ENCODE assay signal across 22 cellular contexts in the genomic region with DNA sequence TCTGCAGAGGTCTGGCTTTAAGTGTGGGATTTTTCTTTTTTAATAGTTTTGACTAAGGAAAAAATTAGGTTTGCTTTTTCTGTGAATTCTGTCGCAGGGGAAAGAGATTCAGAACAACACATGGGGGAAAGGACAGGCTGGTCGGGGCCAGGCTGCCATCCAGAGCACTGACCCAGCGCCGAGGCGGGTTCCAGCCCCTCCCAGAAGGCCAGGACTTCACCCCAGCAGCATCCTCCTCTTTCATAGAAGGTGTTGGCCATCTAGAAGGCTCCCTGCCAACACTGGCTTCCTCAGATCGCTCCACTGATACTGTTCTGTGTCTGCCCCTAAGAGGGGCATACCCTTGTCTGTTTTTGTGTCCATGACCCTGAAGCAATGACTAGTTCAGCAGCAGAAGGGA.
DNase-seq lines count a peak whose midpoint lies in the region.
"Had no signal": no experiment of that assay in that cellular context is flagged by ENCODE, and none has a peak within 500 bp of the region (broad histone marks: within the 10 kb centered on the region; RNA-seq: fewer than 3 reads in every experiment).

No MANE protein-coding gene starts in this region.

- H3K9me3 Mint-ChIP-seq in activated naive CD4-positive, alpha-beta T cell treated with anti-CD3 and anti-CD28 coated beads, Interleukin-2, amount 50 U/mL, for 24 hours, result no peaks in the 10 kb centered on the region
- peaks cover 2% of the 10 kb centered on the region for H3K9me3 Mint-ChIP-seq in activated naive CD4-positive, alpha-beta T cell treated with anti-CD3 and anti-CD28 coated beads for 36 hours
- no peaks in the 10 kb centered on the region for H3K9me3 Mint-ChIP-seq in dendritic cell treated with granulocyte-macrophage colony-stimulating factor and Interleukin-4, amounts not matched to agents 40 ng/mL and 50 ng/mL, for 4 days
- peaks cover 9% of the 10 kb centered on the region for H3K9me3 Mint-ChIP-seq in activated T-helper 1 cell treated with anti-CD3 and anti-CD28 coated beads, Interleukin-12 subunit alpha, Interleukin-12 subunit beta, Interleukin-2, Interleukin-4 antibody, amounts not matched to agents 30 ng/mL and 10 ng/mL and 1 ng/mL, durations not matched to agents 14 hours and 24 hours and 36 hours

- peak overlapping the region; percentile 43 for H2BK12ac ChIP-seq in trophoblast cell (ENCODE audit: low read length)

- H3K14ac ChIP-seq in trophoblast cell (ENCODE audit: low read length), result no peak overlapping the region

- H3K9ac ChIP-seq in trophoblast cell (ENCODE audit: low read length), result no peak overlapping the region
- H3K9ac ChIP-seq: parathyroid adenoma had no signal

- no peak overlapping the region for H3K18ac ChIP-seq in trophoblast cell (ENCODE audit: low read length)

- no peak overlapping the region for H3K23ac ChIP-seq in trophoblast cell (ENCODE audit: low read length)

- H3K79me1 ChIP-seq in trophoblast cell (ENCODE audit: low read length), result no peaks in the 10 kb centered on the region

- H3K79me2 ChIP-seq in trophoblast cell (ENCODE audit: control insufficient read depth, insufficient read depth, low read length, poor library complexity), result no peaks in the 10 kb centered on the region

- intact Hi-C loops in activated naive CD4-positive, alpha-beta T cell treated with anti-CD3 and anti-CD28 coated beads for 36 hours (cut with micrococcal nuclease), result loop anchor here (5.0 kb wide), 2 partner anchors 41 to 94 kb away; no protein-coding TSS in a partner anchor
- intact Hi-C loops in dendritic cell treated with granulocyte-macrophage colony-stimulating factor and Interleukin-4, amounts not matched to agents 40 ng/mL and 50 ng/mL, for 4 days (cut with micrococcal nuclease), result no loop called here
- intact Hi-C loops in activated T-helper 1 cell treated with anti-CD3 and anti-CD28 coated beads, Interleukin-12 subunit alpha, Interleukin-12 subunit beta, Interleukin-2, Interleukin-4 antibody, amounts not matched to agents 30 ng/mL and 10 ng/mL and 1 ng/mL, durations not matched to agents 14 hours and 24 hours and 36 hours (cut with micrococcal nuclease), result no loop called here

- H3K4me1 Mint-ChIP-seq in activated naive CD4-positive, alpha-beta T cell treated with anti-CD3 and anti-CD28 coated beads, Interleukin-2, amount 50 U/mL, for 24 hours, result peaks cover 98% of the 10 kb centered on the region
- H3K4me1 Mint-ChIP-seq in activated naive CD4-positive, alpha-beta T cell treated with anti-CD3 and anti-CD28 coated beads for 36 hours (ENCODE audit: low read depth), result peaks cover 94% of the 10 kb centered on the region
- peaks cover 98% of the 10 kb centered on the region for H3K4me1 Mint-ChIP-seq in dendritic cell treated with granulocyte-macrophage colony-stimulating factor and Interleukin-4, amounts not matched to agents 40 ng/mL and 50 ng/mL, for 4 days (ENCODE audit: low read depth)
- H3K4me1 Mint-ChIP-seq in activated T-helper 1 cell treated with anti-CD3 and anti-CD28 coated beads, Interleukin-12 subunit alpha, Interleukin-12 subunit beta, Interleukin-2, Interleukin-4 antibody, amounts not matched to agents 30 ng/mL and 10 ng/mL and 1 ng/mL, durations not matched to agents 14 hours and 24 hours and 36 hours (ENCODE audit: low read depth), result peaks cover 91% of the 10 kb centered on the region

- peaks cover 0 to 2% of the 10 kb centered on the region in 2 experiments for H3K36me3 ChIP-seq in trophoblast cell (ENCODE audit: control insufficient read depth in 1 of 2, insufficient read depth in 2 of 2, low read length in 2 of 2)

- H3K4me3 ChIP-seq in trophoblast cell (ENCODE audit: low read depth, low read length), result no peak overlapping the region
- H3K4me3 ChIP-seq: PC-9 had no signal

- no peak for DNase-seq in activated naive CD4-positive, alpha-beta T cell treated with anti-CD3 and anti-CD28 coated beads for 36 hours
- no peak for DNase-seq in trophoblast cell
- DNase-seq in activated T-helper 1 cell treated with anti-CD3 and anti-CD28 coated beads, Interleukin-12 subunit alpha, Interleukin-12 subunit beta, Interleukin-2, Interleukin-4 antibody, amounts not matched to agents 30 ng/mL and 10 ng/mL and 1 ng/mL, durations not matched to agents 14 hours and 24 hours and 36 hours (ENCODE audit: low spot score), result no peak
- DNase-seq in stimulated activated naive CD4-positive, alpha-beta T cell treated with Interleukin-2 at 50 U/mL for 16 hours (lab: John Stamatoyannopoulos, UW), result no peak
- no peak for DNase-seq in inferior parietal cortex (ENCODE audit: extremely low spot score)
- DNase-seq in DMS53 (lab: John Stamatoyannopoulos, UW), result no peak
- DNase-seq: activated CD4-positive, alpha-beta T cell treated with anti-CD3 and anti-CD28 coated beads for 4 hours; activated naive CD4-positive, alpha-beta T cell treated with anti-CD3 and anti-CD28 coated beads, Interleukin-2, amount 50 U/mL, for 16 hours; activated T-cell treated with anti-CD3 and anti-CD28 coated beads, Interleukin-2, amount 50 U/mL, for 72 hours; EL; endodermal cell; GOT3; NCI-H1105 treated with DMSO at 0.1 percent for 48 hours; NCI-H2081; PC-9; SHP77 treated with DMSO at 0.1 percent for 48 hours; T-helper 1 cell had no signal

- no peak overlapping the region for H4K12ac ChIP-seq in trophoblast cell (ENCODE audit: low read depth, low read length)

- no peak overlapping the region for H2BK120ac ChIP-seq in trophoblast cell (ENCODE audit: insufficient read depth, low read length, poor library complexity)

- no peak overlapping the region for H3K4me2 ChIP-seq in trophoblast cell (ENCODE audit: low read length)
- H3K4me2 ChIP-seq: PC-9 had no signal

- peaks cover 0 to 2% of the 10 kb centered on the region in 2 experiments for H3K4me1 ChIP-seq in trophoblast cell (ENCODE audit: control insufficient read depth in 1 of 2, insufficient read depth in 2 of 2, low read length in 2 of 2)

- peak overlapping the region; percentile 25 for H3K27ac Mint-ChIP-seq in activated naive CD4-positive, alpha-beta T cell treated with anti-CD3 and anti-CD28 coated beads, Interleukin-2, amount 50 U/mL, for 24 hours
- no peak overlapping the region for H3K27ac Mint-ChIP-seq in activated naive CD4-positive, alpha-beta T cell treated with anti-CD3 and anti-CD28 coated beads for 36 hours
- H3K27ac Mint-ChIP-seq in dendritic cell treated with granulocyte-macrophage colony-stimulating factor and Interleukin-4, amounts not matched to agents 40 ng/mL and 50 ng/mL, for 4 days, result peak overlapping the region; percentile 59
- H3K27ac Mint-ChIP-seq in activated T-helper 1 cell treated with anti-CD3 and anti-CD28 coated beads, Interleukin-12 subunit alpha, Interleukin-12 subunit beta, Interleukin-2, Interleukin-4 antibody, amounts not matched to agents 30 ng/mL and 10 ng/mL and 1 ng/mL, durations not matched to agents 14 hours and 24 hours and 36 hours, result no peak overlapping the region
- H3K27ac Mint-ChIP-seq: activated T-cell treated with anti-CD3 and anti-CD28 coated beads, Interleukin-2, amount 50 U/mL, for 72 hours; B cell; endodermal cell; natural killer cell treated with Interleukin-12 subunit alpha and Interleukin-12 subunit beta and Interleukin-15 and Interleukin-18, amount 100 ng/mL, for 72 hours had no signal

- CTCF ChIA-PET in activated naive CD4-positive, alpha-beta T cell treated with anti-CD3 and anti-CD28 coated beads for 36 hours (lab: Charles Lee), result interaction anchor here (1.0 kb wide), 1 partner anchor 11 kb away, joined by 4 read pairs; no protein-coding TSS in a partner anchor

- H2BK5ac ChIP-seq in trophoblast cell (ENCODE audit: low read depth, low read length, poor library complexity), result no peak overlapping the region

- no peak overlapping the region for H3K27ac ChIP-seq in trophoblast cell (ENCODE audit: low read depth, low read length)
- H3K27ac ChIP-seq: parathyroid adenoma, PC-9 had no signal

- peak overlapping the region; percentile 52 for H2AK5ac ChIP-seq in trophoblast cell (ENCODE audit: low read length)

- H4K8ac ChIP-seq in trophoblast cell (ENCODE audit: low read depth, low read length), result no peak overlapping the region

- H3K4me3 Mint-ChIP-seq in activated naive CD4-positive, alpha-beta T cell treated with anti-CD3 and anti-CD28 coated beads, Interleukin-2, amount 50 U/mL, for 24 hours, result no peak overlapping the region
- no peak overlapping the region for H3K4me3 Mint-ChIP-seq in activated naive CD4-positive, alpha-beta T cell treated with anti-CD3 and anti-CD28 coated beads for 36 hours
- H3K4me3 Mint-ChIP-seq in dendritic cell treated with granulocyte-macrophage colony-stimulating factor and Interleukin-4, amounts not matched to agents 40 ng/mL and 50 ng/mL, for 4 days, result no peak overlapping the region
- H3K4me3 Mint-ChIP-seq in activated T-helper 1 cell treated with anti-CD3 and anti-CD28 coated beads, Interleukin-12 subunit alpha, Interleukin-12 subunit beta, Interleukin-2, Interleukin-4 antibody, amounts not matched to agents 30 ng/mL and 10 ng/mL and 1 ng/mL, durations not matched to agents 14 hours and 24 hours and 36 hours, result no peak overlapping the region
- H3K4me3 Mint-ChIP-seq: B cell; endodermal cell; natural killer cell treated with Interleukin-12 subunit alpha and Interleukin-12 subunit beta and Interleukin-15 and Interleukin-18, amount 100 ng/mL, for 72 hours had no signal

- H4K91ac ChIP-seq in trophoblast cell (ENCODE audit: low read depth, low read length), result no peak overlapping the region

- H3K9me3 ChIP-seq in trophoblast cell (ENCODE audit: insufficient read depth, low read depth, low read length), result peaks cover 1% of the 10 kb centered on the region

- no peaks in the 10 kb centered on the region for H3K27me3 ChIP-seq in trophoblast cell (ENCODE audit: insufficient read depth, low read length)

- peaks cover 4% of the 10 kb centered on the region for H3K36me3 Mint-ChIP-seq in activated naive CD4-positive, alpha-beta T cell treated with anti-CD3 and anti-CD28 coated beads, Interleukin-2, amount 50 U/mL, for 24 hours
- H3K36me3 Mint-ChIP-seq in activated naive CD4-positive, alpha-beta T cell treated with anti-CD3 and anti-CD28 coated beads for 36 hours (ENCODE audit: low read depth), result peaks cover 4% of the 10 kb centered on the region
- H3K36me3 Mint-ChIP-seq in dendritic cell treated with granulocyte-macrophage colony-stimulating factor and Interleukin-4, amounts not matched to agents 40 ng/mL and 50 ng/mL, for 4 days (ENCODE audit: low read depth), result peaks cover 14% of the 10 kb centered on the region
- H3K36me3 Mint-ChIP-seq in activated T-helper 1 cell treated with anti-CD3 and anti-CD28 coated beads, Interleukin-12 subunit alpha, Interleukin-12 subunit beta, Interleukin-2, Interleukin-4 antibody, amounts not matched to agents 30 ng/mL and 10 ng/mL and 1 ng/mL, durations not matched to agents 14 hours and 24 hours and 36 hours (ENCODE audit: low read depth), result peaks cover 37% of the 10 kb centered on the region

- H3K27me3 Mint-ChIP-seq in activated naive CD4-positive, alpha-beta T cell treated with anti-CD3 and anti-CD28 coated beads, Interleukin-2, amount 50 U/mL, for 24 hours, result no peaks in the 10 kb centered on the region
- H3K27me3 Mint-ChIP-seq in activated naive CD4-positive, alpha-beta T cell treated with anti-CD3 and anti-CD28 coated beads for 36 hours (ENCODE audit: low read depth), result no peaks in the 10 kb centered on the region
- no peaks in the 10 kb centered on the region for H3K27me3 Mint-ChIP-seq in dendritic cell treated with granulocyte-macrophage colony-stimulating factor and Interleukin-4, amounts not matched to agents 40 ng/mL and 50 ng/mL, for 4 days
- H3K27me3 Mint-ChIP-seq in activated T-helper 1 cell treated with anti-CD3 and anti-CD28 coated beads, Interleukin-12 subunit alpha, Interleukin-12 subunit beta, Interleukin-2, Interleukin-4 antibody, amounts not matched to agents 30 ng/mL and 10 ng/mL and 1 ng/mL, durations not matched to agents 14 hours and 24 hours and 36 hours (ENCODE audit: insufficient read depth), result peaks cover 2% of the 10 kb centered on the region

- no peak overlapping the region for H2AFZ ChIP-seq in trophoblast cell (ENCODE audit: insufficient read depth, low read length, poor library complexity)
- H2AFZ ChIP-seq: parathyroid adenoma, PC-9 had no signal

- WGBS in trophoblast cell (ENCODE audit: extremely low coverage, insufficient coverage, insufficient read length), result no CpG with 5 or more reads among the region's 6 CpGs

- no peak overlapping the region for H3K4ac ChIP-seq in trophoblast cell (ENCODE audit: low read depth, low read length)

Comparison
In these comparisons a context has a peak if more than half of its experiments do, and no peak if none do; other contexts are left out.
1. H3K27ac Mint-ChIP-seq: peak in activated naive CD4-positive, alpha-beta T cell treated with anti-CD3 and anti-CD28 coated beads, Interleukin-2, amount 50 U/mL, for 24 hours (single experiment) and dendritic cell treated with granulocyte-macrophage colony-stimulating factor and Interleukin-4, amounts not matched to agents 40 ng/mL and 50 ng/mL, for 4 days (single experiment); none in activated naive CD4-positive, alpha-beta T cell treated with anti-CD3 and anti-CD28 coated beads for 36 hours (single experiment) and activated T-helper 1 cell treated with anti-CD3 and anti-CD28 coated beads, Interleukin-12 subunit alpha, Interleukin-12 subunit beta, Interleukin-2, Interleukin-4 antibody, amounts not matched to agents 30 ng/mL and 10 ng/mL and 1 ng/mL, durations not matched to agents 14 hours and 24 hours and 36 hours (single experiment).